Comparison of ENCODE assay signal across 1 cellular context in the genomic region with DNA sequence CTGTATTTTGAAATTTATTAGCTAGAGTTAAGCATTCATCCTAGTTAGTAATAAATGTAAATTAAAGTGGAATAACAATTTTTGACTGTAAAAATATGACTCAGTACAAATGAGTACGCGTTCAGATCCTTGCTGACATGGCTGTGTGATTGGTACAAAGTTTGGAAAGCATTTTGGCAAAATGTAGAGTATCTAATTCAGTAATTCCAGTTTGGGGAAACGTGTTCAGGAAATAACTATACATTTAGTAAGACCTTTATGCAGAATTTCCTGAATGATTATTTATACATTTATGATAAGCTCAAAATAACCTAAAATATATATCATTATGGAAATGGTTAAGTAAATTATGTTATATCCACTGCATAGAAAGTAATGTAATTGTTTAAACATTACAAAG.
TF ChIP-seq lines count a peak whose summit lies in the region.

No MANE protein-coding gene starts in this region.

TF ChIP-seq in GM23338, 12 proteins besides CTCF, POLR2A, EP300 and RAD21 (continued from another document):
- TF ChIP-seq ZNF462 (CRISPR knock-in tag; IDR thresholded peaks at IDR 0.05) (no peak), REST (IDR thresholded peaks at IDR 0.05; ENCODE audit: unreplicated experiment) (no peak), ZNF114 (CRISPR knock-in tag; IDR thresholded peaks at IDR 0.05) (no peak), NANOG (IDR thresholded peaks at IDR 0.05; ENCODE audit: borderline replicate concordance) (no peak), POLR2AphosphoS5 (IDR thresholded peaks at IDR 0.05; ENCODE audit: low read depth) (no peak)
- TF ChIP-seq, protein P1, sequence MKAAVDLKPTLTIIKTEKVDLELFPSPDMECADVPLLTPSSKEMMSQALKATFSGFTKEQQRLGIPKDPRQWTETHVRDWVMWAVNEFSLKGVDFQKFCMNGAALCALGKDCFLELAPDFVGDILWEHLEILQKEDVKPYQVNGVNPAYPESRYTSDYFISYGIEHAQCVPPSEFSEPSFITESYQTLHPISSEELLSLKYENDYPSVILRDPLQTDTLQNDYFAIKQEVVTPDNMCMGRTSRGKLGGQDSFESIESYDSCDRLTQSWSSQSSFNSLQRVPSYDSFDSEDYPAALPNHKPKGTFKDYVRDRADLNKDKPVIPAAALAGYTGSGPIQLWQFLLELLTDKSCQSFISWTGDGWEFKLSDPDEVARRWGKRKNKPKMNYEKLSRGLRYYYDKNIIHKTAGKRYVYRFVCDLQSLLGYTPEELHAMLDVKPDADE (IDR thresholded peaks at IDR 0.05): no peak
